Comparison of ENCODE assay signal across 19 cellular contexts in the genomic region with DNA sequence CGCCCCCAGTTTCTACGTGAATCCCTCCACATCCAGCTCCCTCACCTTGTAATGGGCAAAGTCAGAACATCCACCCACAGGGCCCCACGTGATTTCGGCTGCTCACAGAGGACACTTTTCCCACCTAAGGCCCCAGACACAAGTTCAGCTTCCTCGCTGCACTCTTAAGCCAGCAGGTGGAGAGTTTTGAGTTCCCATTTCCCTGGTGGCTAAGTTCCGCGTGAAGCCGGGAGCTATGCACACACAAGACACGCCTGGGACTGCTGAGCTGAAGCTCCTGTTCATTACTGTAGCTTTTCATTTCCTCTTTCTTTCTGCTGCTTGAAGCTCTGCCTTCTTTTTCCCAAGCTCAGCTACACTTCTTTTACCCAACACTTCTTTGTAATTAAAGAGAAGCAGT.
"Had no signal": no experiment of that assay in that cellular context is flagged by ENCODE, and none has a peak within 500 bp of the region (broad histone marks: within the 10 kb centered on the region; RNA-seq: fewer than 3 reads in every experiment).

No MANE protein-coding gene starts in this region.

- H3K36me3 ChIP-seq: neural progenitor cell, pancreas, suprapubic skin, thyroid gland had no signal

- ATAC-seq: natural killer cell treated with Interleukin-12 subunit alpha and Interleukin-12 subunit beta and Interleukin-15 and Interleukin-18, amount 100 ng/mL, for 72 hours; pancreas; right cardiac atrium; stimulated activated naive CD8-positive, alpha-beta T cell treated with anti-CD3 and anti-CD28 coated beads, Interleukin-15, Interleukin-2, amounts not matched to agents 100 U/mL and 50 U/mL, for 24 hours had no signal

- H3K9me3 ChIP-seq: pancreas, suprapubic skin, thyroid gland had no signal

- H3K36me3 Mint-ChIP-seq: natural killer cell treated with Interleukin-12 subunit alpha and Interleukin-12 subunit beta and Interleukin-15 and Interleukin-18, amount 100 ng/mL, for 72 hours; neural progenitor cell; type B pancreatic cell had no signal

- H3K4me1 ChIP-seq: neural progenitor cell, pancreas, suprapubic skin had no signal

- H3K27me3 ChIP-seq: hepatocyte, neural progenitor cell, thyroid gland had no signal

- H3K4me3 Mint-ChIP-seq: natural killer cell treated with Interleukin-12 subunit alpha and Interleukin-12 subunit beta and Interleukin-15 and Interleukin-18, amount 100 ng/mL, for 72 hours; neural progenitor cell; type B pancreatic cell had no signal

- H3K27ac Mint-ChIP-seq: natural killer cell treated with Interleukin-12 subunit alpha and Interleukin-12 subunit beta and Interleukin-15 and Interleukin-18, amount 100 ng/mL, for 72 hours; neural progenitor cell; progenitor cell of endocrine pancreas; type B pancreatic cell had no signal

- H3K4me3 ChIP-seq: dorsolateral prefrontal cortex, hepatocyte, neural progenitor cell, pancreas, smooth muscle cell, suprapubic skin, thyroid gland had no signal

- H3K4me1 Mint-ChIP-seq: neural progenitor cell had no signal

- H3K27ac ChIP-seq: dorsolateral prefrontal cortex, hepatocyte, neural progenitor cell, pancreas, suprapubic skin, thyroid gland had no signal

- DNase-seq: cortex of kidney; dorsolateral prefrontal cortex; effector CD8-positive, alpha-beta T cell; foreskin melanocyte; head of caudate nucleus; mammary epithelial cell; occipital lobe; pancreas; right cardiac atrium; stimulated activated CD4-positive, alpha-beta T cell treated with anti-CD3 and anti-CD28 coated beads, Interleukin-2, amount 100 ng/mL, for 48 hours; stimulated activated naive CD8-positive, alpha-beta T cell treated with anti-CD3 and anti-CD28 coated beads, Interleukin-15, Interleukin-2, amounts not matched to agents 100 U/mL and 50 U/mL, for 24 hours; thyroid gland had no signal
